In genomic region chrX:11759172-11759460, GRCh38 we compare ENCODE assay signal across 8 cellular contexts. TPM values are rescaled to one million over a fixed set of nuclear protein-coding genes. Genes with fewer than 3 reads are reported as not detected.
DNase-seq lines count a peak whose midpoint lies in the region; ATAC-seq and TF ChIP-seq lines count a peak whose summit lies in the region.

No MANE protein-coding gene starts in this region.

- H3K27me3 Mint-ChIP-seq in activated T-cell treated with anti-CD3 and anti-CD28 coated beads, Interleukin-2, amount 50 U/mL, for 24 hours = peaks cover 22% of the 10 kb centered on the region

- no peak for TF ChIP-seq POLR2A in transverse colon (IDR thresholded peaks at IDR 0.05)

- intact Hi-C loops in lower lobe of right lung (cut with DNase I) = no loop called here
- intact Hi-C loops in transverse colon (cut with DNase I; ENCODE audit: low total_unique reads) = loop anchor here (10.0 kb wide), 1 partner anchor 224 kb away; no protein-coding TSS in a partner anchor

- peaks cover 4% of the 10 kb centered on the region for H3K4me1 ChIP-seq in lower lobe of right lung
- peaks cover 0 to 7% (median 0%) of the 10 kb centered on the region in 4 donors for H3K4me1 ChIP-seq in transverse colon

- H3K9me3 Mint-ChIP-seq in activated T-cell treated with anti-CD3 and anti-CD28 coated beads, Interleukin-2, amount 50 U/mL, for 24 hours = no peaks in the 10 kb centered on the region

- H3K4me3 ChIP-seq in astrocyte of the spinal cord (ENCODE audit: low read depth, low read length) (peak overlapping the region; percentile 83), lower lobe of right lung (peak overlapping the region; percentile 74), transverse colon (peak overlapping the region; percentile 35 to 90 (median 71))

- TF ChIP-seq EP300 in transverse colon (IDR thresholded peaks at IDR 0.05; ENCODE audit: low read depth) = no peak

- in situ Hi-C loops in astrocyte of the spinal cord (cut with HindIII; ENCODE audit: low sequenced_read_pairs) = no loop called here
- in situ Hi-C loops in transverse colon (cut with MboI; ENCODE audit: low pct_ligation_motif_present in 1 of 4, low pct_unique_long_range_greater_than_20kb in 1 of 4, low sequenced_read_pairs in 3 of 4) = loop anchor here (25.0 kb wide), 2 partner anchors 222 to 622 kb away; no protein-coding TSS in a partner anchor

- peaks cover 34% of the 10 kb centered on the region for H3K36me3 ChIP-seq in lower lobe of right lung
- H3K36me3 ChIP-seq in transverse colon = peaks cover 0 to 6% (median 0%) of the 10 kb centered on the region in 4 donors

- H3K27ac Mint-ChIP-seq in activated T-cell treated with anti-CD3 and anti-CD28 coated beads, Interleukin-2, amount 50 U/mL, for 24 hours = peak overlapping the region; percentile 97

- H3K9me3 ChIP-seq in lower lobe of right lung = no peaks in the 10 kb centered on the region
- no peaks in the 10 kb centered on the region for H3K9me3 ChIP-seq in transverse colon

- ATAC-seq in lower lobe of right lung = no peak

- peaks cover 55% of the 10 kb centered on the region for H3K4me1 Mint-ChIP-seq in activated T-cell treated with anti-CD3 and anti-CD28 coated beads, Interleukin-2, amount 50 U/mL, for 24 hours (ENCODE audit: low read depth)

- peak overlapping the region; percentile 91 for H3K4me3 Mint-ChIP-seq in activated T-cell treated with anti-CD3 and anti-CD28 coated beads, Interleukin-2, amount 50 U/mL, for 24 hours

- WGBS in transverse colon (ENCODE audit: low coverage in 1 of 2), 2 donors = 60% methylated on average over 7 of the region's 7 CpGs; no CpG with 5 or more reads in 1 of the 2 donors

- H3K27me3 ChIP-seq in lower lobe of right lung (ENCODE audit: low read depth) (no peaks in the 10 kb centered on the region), transverse colon (no peaks in the 10 kb centered on the region)

- H3K36me3 Mint-ChIP-seq in activated T-cell treated with anti-CD3 and anti-CD28 coated beads, Interleukin-2, amount 50 U/mL, for 24 hours (ENCODE audit: low read depth) = peaks cover 46% of the 10 kb centered on the region

- TF ChIP-seq CTCF in astrocyte of the spinal cord (IDR thresholded peaks at IDR 0.05; ENCODE audit: low read depth, low read length) = no peak
- TF ChIP-seq CTCF in lower lobe of right lung (IDR thresholded peaks at IDR 0.05) = no peak
- TF ChIP-seq CTCF in transverse colon (IDR thresholded peaks at IDR 0.05) = no peak

- no peak for DNase-seq in activated T-cell treated with anti-CD3 and anti-CD28 coated beads, Interleukin-2, amount 50 U/mL, for 24 hours
- DNase-seq in activated T-cell treated with anti-CD3 and anti-CD28 coated beads for 4 hours (no peak), astrocyte of the spinal cord (ENCODE audit: low read depth, low spot score) (no peak), lower lobe of right lung (no peak), transverse colon (no peak), putamen (ENCODE audit: low spot score) (no peak), NOMO-1 treated with DMSO at 0.1 percent for 48 hours (lab: John Stamatoyannopoulos, UW; ENCODE audit: unreplicated experiment) (no peak), globus pallidus (ENCODE audit: low spot score) (no peak)

- H3K27ac ChIP-seq in lower lobe of right lung = peak overlapping the region; percentile 93
- H3K27ac ChIP-seq in transverse colon = peak overlapping the region; percentile 89 to 97 (median 92)

RNA-seq across cellular contexts. Expression of gene MSL3, which starts 1.1 kb away (rescaled TPM):
- 34.9 TPM for total RNA-seq in lower lobe of right lung
- 10 to 100 TPM; 11.9 to 37.8 (median 25.9) TPM for total RNA-seq in transverse colon
